ENCODE assay signal across 1 cellular context in genomic region chr19:40090256-40091204, GRCh38.
A peak's percentile ranks its signal among the peaks of the same experiment; 100 is the strongest.
TF ChIP-seq lines count a peak whose summit lies in the region.

Gene ZNF780A (minus strand): TSS chr19:40090943. CDS start chr19:40084753, 6,190 bp downstream.

TF ChIP-seq in K562, 482 proteins besides CTCF, POLR2A, EP300 and RAD21 (continued from another document and continues in another):
- TF ChIP-seq ARID3B (CRISPR knock-in tag; IDR thresholded peaks at IDR 0.05; ENCODE audit: borderline replicate concordance) (no peak), MTA3 (IDR thresholded peaks at IDR 0.05; ENCODE audit: borderline replicate concordance) (peak; percentile 90), THRB (CRISPR knock-in tag; conservative IDR thresholded peaks at IDR 0.05) (no peak), WHSC1 (IDR thresholded peaks at IDR 0.05; ENCODE audit: low read length) (no peak), ARNT (IDR thresholded peaks at IDR 0.05) (no peak), CSDE1 (IDR thresholded peaks at IDR 0.05) (peak in 1 of 2 experiments; percentile 48; a peak in 1 of 4 replicates), IFI16 (CRISPR knock-in tag; IDR thresholded peaks at IDR 0.05) (no peak), CBFB (CRISPR knock-in tag; IDR thresholded peaks at IDR 0.05) (no peak), ZNF75A (CRISPR knock-in tag; IDR thresholded peaks at IDR 0.05) (no peak), PTRF (tag; IDR thresholded peaks at IDR 0.05) (no peak), UBTF (IDR thresholded peaks at IDR 0.05; ENCODE audit: borderline replicate concordance in 1 of 2, low read depth in 2 of 2, low read length in 2 of 2) (0 out of 4 replicates have a peak, but pooled peaks of 1 of the 2 experiments have one; percentile 68), RFX7 (CRISPR knock-in tag; IDR thresholded peaks at IDR 0.05) (no peak), RAD51 (IDR thresholded peaks at IDR 0.05; ENCODE audit: borderline replicate concordance, low read depth) (no peak), RERE (CRISPR knock-in tag; IDR thresholded peaks at IDR 0.05; ENCODE audit: borderline replicate concordance) (no peak), ZNF778 (CRISPR knock-in tag; IDR thresholded peaks at IDR 0.05) (no peak), PCBP1 (IDR thresholded peaks at IDR 0.05; ENCODE audit: low read depth, low read length, poor library complexity, severe bottlenecking) (no peak), POLR2AphosphoS5 (IDR thresholded peaks at IDR 0.05; ENCODE audit: control insufficient read depth, insufficient read depth, low read depth, low read length) (peak; percentile 85), ZBTB17 (CRISPR knock-in tag; IDR thresholded peaks at IDR 0.05) (no peak; the same call in 1 of the 2 replicates), THRAP3 (IDR thresholded peaks at IDR 0.05; ENCODE audit: borderline replicate concordance) (no peak), ZNF274 (IDR thresholded peaks at IDR 0.05; ENCODE audit: borderline replicate concordance, low read depth, low read length) (no peak), ZNF592 (IDR thresholded peaks at IDR 0.05) (peak; percentile 63; the same call in 1 of the 2 replicates), TBP (optimal IDR thresholded peaks at IDR 0.05; ENCODE audit: low read depth, low read length) (peak; percentile 84), HMG20B (CRISPR knock-in tag; IDR thresholded peaks at IDR 0.05) (no peak), KLF1 (tag; IDR thresholded peaks at IDR 0.05) (0 out of 2 replicates have a peak, but pooled peaks have one; percentile 12), ZNF764 (CRISPR knock-in tag; IDR thresholded peaks at IDR 0.05; ENCODE audit: low read depth) (no peak), CXXC5 (CRISPR knock-in tag; IDR thresholded peaks at IDR 0.05) (peak; percentile 79), RNF2 (IDR thresholded peaks at IDR 0.05) (0 out of 2 replicates have a peak, but pooled peaks have one; percentile 24), BCLAF1 (IDR thresholded peaks at IDR 0.05; ENCODE audit: borderline replicate concordance in 1 of 2, control insufficient read depth in 1 of 2, low read depth in 2 of 2, low read length in 1 of 2) (no peak), ZNF830 (CRISPR knock-in tag; IDR thresholded peaks at IDR 0.05) (no peak), BRF1 (IDR thresholded peaks at IDR 0.05; ENCODE audit: borderline replicate concordance, extremely low read depth, insufficient read length) (no peak), E2F8 (IDR thresholded peaks at IDR 0.05; ENCODE audit: low read depth, partially characterized antibody) (peak; percentile 49)
- TF ChIP-seq, protein P1, sequence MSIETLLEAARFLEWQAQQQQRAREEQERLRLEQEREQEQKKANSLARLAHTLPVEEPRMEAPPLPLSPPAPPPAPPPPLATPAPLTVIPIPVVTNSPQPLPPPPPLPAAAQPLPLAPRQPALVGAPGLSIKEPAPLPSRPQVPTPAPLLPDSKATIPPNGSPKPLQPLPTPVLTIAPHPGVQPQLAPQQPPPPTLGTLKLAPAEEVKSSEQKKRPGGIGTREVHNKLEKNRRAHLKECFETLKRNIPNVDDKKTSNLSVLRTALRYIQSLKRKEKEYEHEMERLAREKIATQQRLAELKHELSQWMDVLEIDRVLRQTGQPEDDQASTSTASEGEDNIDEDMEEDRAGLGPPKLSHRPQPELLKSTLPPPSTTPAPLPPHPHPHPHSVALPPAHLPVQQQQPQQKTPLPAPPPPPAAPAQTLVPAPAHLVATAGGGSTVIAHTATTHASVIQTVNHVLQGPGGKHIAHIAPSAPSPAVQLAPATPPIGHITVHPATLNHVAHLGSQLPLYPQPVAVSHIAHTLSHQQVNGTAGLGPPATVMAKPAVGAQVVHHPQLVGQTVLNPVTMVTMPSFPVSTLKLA (conservative IDR thresholded peaks at IDR 0.05) = peak; percentile 47 to 77; a peak in 2 of 4 replicates
